ENCODE assay signal across 9 cellular contexts in genomic region chr6:1363729-1364572, GRCh38. TPM values are rescaled to one million over a fixed set of nuclear protein-coding genes. Genes with fewer than 3 reads are reported as not detected.
DNase-seq lines count a peak whose midpoint lies in the region; ATAC-seq, FAIRE-seq and TF ChIP-seq lines count a peak whose summit lies in the region.
"Had no signal": no experiment of that assay in that cellular context is flagged by ENCODE, and none has a peak within 500 bp of the region (broad histone marks: within the 10 kb centered on the region; RNA-seq: fewer than 3 reads in every experiment).

No MANE protein-coding gene starts in this region.

- no peak overlapping the region for H3K4me3 ChIP-seq in LNCaP clone FGC (ENCODE audit: low read depth, low read length)
- H3K4me3 ChIP-seq in H1 (ENCODE audit: extremely low read depth in 1 of 4, insufficient read depth in 2 of 4, low read depth in 3 of 4, low read length in 4 of 4), result no peak overlapping the region

- H3K4me1 ChIP-seq in H1 (replicated peaks in 1 of 4; ENCODE audit: control insufficient read depth in 3 of 4, insufficient read depth in 4 of 4, low read length in 3 of 4), result peaks cover 0 to 6% (median 0%) of the 10 kb centered on the region in 4 experiments; a peak in 1 of 7 replicates

- no peak overlapping the region for H3K18ac ChIP-seq in H1 (ENCODE audit: extremely low read depth, low read length)

- H3K23me2 ChIP-seq in H1 (ENCODE audit: low read depth, low read length), result no peaks in the 10 kb centered on the region

- no peak overlapping the region for H3K9ac ChIP-seq in H1 (replicated peaks in 1 of 4; ENCODE audit: extremely low read depth in 1 of 4, low read depth in 3 of 4, low read length in 3 of 4)

- no peak overlapping the region for H3K4ac ChIP-seq in H1 (replicated peaks; ENCODE audit: insufficient read length, low read depth, low read length)

- no peak overlapping the region for H2AK5ac ChIP-seq in H1 (ENCODE audit: low read depth, low read length)

- TF ChIP-seq POLR2A in H1 (IDR thresholded peaks at IDR 0.05; ENCODE audit: control extremely low read depth in 1 of 2, low read depth in 2 of 2, low read length in 2 of 2), result no peak

- H3K9me3 ChIP-seq in H1 (ENCODE audit: insufficient read depth in 2 of 2, low read depth in 1 of 2, low read length in 1 of 2), result no peaks in the 10 kb centered on the region

- no peak overlapping the region for H3K27ac ChIP-seq in H1 (ENCODE audit: low read depth, low read length)

- no peak overlapping the region for H4K91ac ChIP-seq in H1 (replicated peaks; ENCODE audit: insufficient read length, low read length)

- TF ChIP-seq CTCF in LNCaP clone FGC (IDR thresholded peaks at IDR 0.05; ENCODE audit: control insufficient read depth, extremely low read depth, insufficient read depth) (peak; percentile 52), H1 (IDR thresholded peaks at IDR 0.05; ENCODE audit: control extremely low read depth in 1 of 3, insufficient read depth in 1 of 3, low read depth in 1 of 3, low read length in 3 of 3) (peak; percentile 59 to 72 (median 67))

- no peak overlapping the region for H4K5ac ChIP-seq in H1 (ENCODE audit: insufficient read length, low read depth, low read length)

- DNase-seq in D341Med (ENCODE audit: low spot score), result peak; percentile 77
- DNase-seq in LNCaP clone FGC (ENCODE audit: low read depth), result no peak
- DNase-seq in H1 (ENCODE audit: low read depth in 1 of 2, low spot score in 2 of 2), result no peak
- peak; percentile 26 for DNase-seq in mucosa of gallbladder (ENCODE audit: low spot score)
- DNase-seq in NCI-H1694 treated with DMSO at 0.1 percent for 48 hours (lab: John Stamatoyannopoulos, UW), result no peak
- DNase-seq in HuH-7 (ENCODE audit: low spot score), result no peak

- 0 out of 7 replicates have a peak, but pooled peaks cover 0 to 3% (median 1%) of the 10 kb centered on the region in 4 experiments for H3K27me3 ChIP-seq in H1 (replicated peaks in 1 of 4; ENCODE audit: control insufficient read depth in 3 of 4, extremely low read depth in 1 of 4, insufficient read depth in 3 of 4, low read length in 3 of 4)

- H3K79me1 ChIP-seq in H1 (ENCODE audit: low read depth, low read length), result no peaks in the 10 kb centered on the region

- no peaks in the 10 kb centered on the region for H3K36me3 ChIP-seq in H1 (ENCODE audit: control insufficient read depth in 2 of 4, insufficient read depth in 4 of 4, low read length in 3 of 4)

- CTCF ChIA-PET in H1 (lab: Charles Lee; ENCODE audit: partially characterized antibody), result interaction anchor here (0.6 to 3.2 kb wide), 13 partner anchors 10 to 452 kb away, joined by 3 to 12 read pairs (median 4); no protein-coding TSS in a partner anchor

- no peak for TF ChIP-seq EP300 in H1 (IDR thresholded peaks at IDR 0.05; ENCODE audit: borderline replicate concordance in 1 of 2, low read depth in 2 of 2, low read length in 2 of 2)

- no peak overlapping the region for H3K56ac ChIP-seq in H1 (replicated peaks; ENCODE audit: insufficient read length, low read depth, low read length)

- no peak overlapping the region for H3K4me2 ChIP-seq in H1 (ENCODE audit: insufficient read depth in 1 of 2, low read depth in 2 of 2, low read length in 2 of 2)

- 78% methylated on average over 16 of the region's 16 CpGs; no CpG with 5 or more reads in 1 of the 2 experiments for WGBS in H1 (ENCODE audit: extremely low coverage in 1 of 2, insufficient coverage in 1 of 2, insufficient read length in 1 of 2, insufficient replicate concordance in 2 of 2, low coverage in 1 of 2, low lambda C conversion rate in 2 of 2, missing lambda C conversion rate in 1 of 2), 2 experiments

- no peaks in the 10 kb centered on the region for H3K79me2 ChIP-seq in H1 (ENCODE audit: control insufficient read depth in 1 of 2, insufficient read depth in 2 of 2, low read length in 2 of 2)

- POLR2A ChIA-PET in H1 (lab: Charles Lee; ENCODE audit: partially characterized antibody), result interaction anchor here (1.1 kb wide), 1 partner anchor 14 kb away, joined by 3 read pairs; no protein-coding TSS in a partner anchor

- no peak for ATAC-seq in GM21576 (IDR thresholded peaks at IDR 0.05; ENCODE audit: unreplicated experiment)
- no peak for ATAC-seq in GM21528 (IDR thresholded peaks at IDR 0.05; ENCODE audit: low FRiP score, unreplicated experiment)

- H2BK20ac ChIP-seq in H1 (ENCODE audit: low read length), result no peak overlapping the region

- no peak overlapping the region for H2BK15ac ChIP-seq in H1 (ENCODE audit: low read length)

- H4K8ac ChIP-seq in H1 (ENCODE audit: extremely low read depth, insufficient read depth, low read length), result no peak overlapping the region

- H2BK120ac ChIP-seq in H1 (replicated peaks; ENCODE audit: low read depth, low read length), result no peak overlapping the region

- no peaks in the 10 kb centered on the region for H4K20me1 ChIP-seq in H1 (replicated peaks in 1 of 2; ENCODE audit: control insufficient read depth in 1 of 2, insufficient read depth in 2 of 2, low read length in 2 of 2)

- no peak overlapping the region for H2AFZ ChIP-seq in H1 (ENCODE audit: low read length)

- no peak overlapping the region for H3K14ac ChIP-seq in H1 (ENCODE audit: insufficient read length)

- peak; percentile 62 for FAIRE-seq in H1 (lab: Jason Lieb, UNC)
- FAIRE-seq: GM12892 had no signal

- no peak overlapping the region for H2BK12ac ChIP-seq in H1 (ENCODE audit: low read depth, low read length)

- TF ChIP-seq RAD21 in H1 (IDR thresholded peaks at IDR 0.05 in 1 of 2, conservative IDR thresholded peaks at IDR 0.05 in 1 of 2; ENCODE audit: low read depth in 2 of 2, low read length in 2 of 2), result peak; percentile 72 to 78

- H3K23ac ChIP-seq in H1 (ENCODE audit: insufficient read length), result no peak overlapping the region

- H2BK5ac ChIP-seq in H1 (ENCODE audit: low read depth, low read length), result no peak overlapping the region

TF ChIP-seq in H1, 55 proteins besides CTCF, POLR2A, EP300 and RAD21 (continues in another document):
- TF ChIP-seq CEBPB (IDR thresholded peaks at IDR 0.05; ENCODE audit: low read depth, low read length) (no peak), CHD1 (IDR thresholded peaks at IDR 0.05; ENCODE audit: low read depth, low read length) (no peak), TCF12 (IDR thresholded peaks at IDR 0.05; ENCODE audit: low read depth, low read length) (no peak), HDAC2 (IDR thresholded peaks at IDR 0.05; ENCODE audit: borderline replicate concordance in 1 of 2, low read depth in 2 of 2, low read length in 2 of 2) (no peak), SUZ12 (IDR thresholded peaks at IDR 0.05; ENCODE audit: low read length) (no peak), POLR2AphosphoS5 (IDR thresholded peaks at IDR 0.05; ENCODE audit: low read depth, low read length) (no peak), ZNF274 (IDR thresholded peaks at IDR 0.05; ENCODE audit: borderline replicate concordance, extremely low read depth, low read length) (no peak), EZH2 (IDR thresholded peaks at IDR 0.05; ENCODE audit: low read depth, low read length, severe bottlenecking) (no peak)

RNA-seq across cellular contexts. Expression of gene FOXF2, which starts 25.4 kb away (rescaled TPM):
- not detected in 2 replicates for total RNA-seq in H1 (2021; fragmentation: NEBNext Ultra II Directional; extraction: Animal tissue kit (Norgen Biotek cat#: 25700))
- 0.05 TPM in 2 replicates for polyA plus RNA-seq in H1 (2011; rRNA removed)
- 0.08 TPM for polyA plus RNA-seq in H1 (2011; cell fraction: cytosol; rRNA removed)
- not detected for polyA plus RNA-seq in H1 (2011; cell fraction: nucleus; rRNA removed)
- polyA plus RNA-seq in H1 (2012, experiment 1 of 2), result not detected in 4 replicates
- polyA plus RNA-seq in H1 (2012, experiment 2 of 2), result not detected
- polyA plus RNA-seq in H1 (2013, experiment 1 of 2), result 0.06 TPM
- not detected for polyA plus RNA-seq in H1 (2013, experiment 2 of 2)
- not detected in 2 replicates for polyA minus RNA-seq in H1 (2011; rRNA and poly(A)+ RNA removed)
- 0.81 TPM for polyA minus RNA-seq in H1 (2011; cell fraction: cytosol; rRNA and poly(A)+ RNA removed)
- 0.30 TPM for polyA minus RNA-seq in H1 (2011; cell fraction: nucleus; rRNA and poly(A)+ RNA removed)
- total RNA-seq in mucosa of gallbladder, result 3.6 TPM

RNA-seq across cellular contexts. Expression of gene FOXQ1, which starts 52.1 kb away (rescaled TPM):
- total RNA-seq in H1 (2021; fragmentation: NEBNext Ultra II Directional; extraction: Animal tissue kit (Norgen Biotek cat#: 25700)), result not detected in 2 replicates
- polyA plus RNA-seq in H1 (2011; rRNA removed), result 0.03 TPM in 2 replicates
- 0.05 TPM for polyA plus RNA-seq in H1 (2011; cell fraction: cytosol; rRNA removed)
- not detected for polyA plus RNA-seq in H1 (2011; cell fraction: nucleus; rRNA removed)
- polyA plus RNA-seq in H1 (2012, experiment 1 of 2), result 0.14 TPM in 1 of 4 replicates, not detected in the others
- 0.17 TPM for polyA plus RNA-seq in H1 (2012, experiment 2 of 2)
- polyA plus RNA-seq in H1 (2013, experiment 1 of 2), result 0.06 TPM
- 0.06 TPM for polyA plus RNA-seq in H1 (2013, experiment 2 of 2)
- polyA minus RNA-seq in H1 (2011; rRNA and poly(A)+ RNA removed), result not detected in 2 replicates
- polyA minus RNA-seq in H1 (2011; cell fraction: cytosol; rRNA and poly(A)+ RNA removed), result not detected
- 0.30 TPM for polyA minus RNA-seq in H1 (2011; cell fraction: nucleus; rRNA and poly(A)+ RNA removed)
- total RNA-seq in mucosa of gallbladder, result 11.5 TPM

Comparison
In these comparisons a context has a peak if more than half of its experiments do, and no peak if none do; other contexts are left out.
1. DNase-seq: peak in D341Med (single experiment) and mucosa of gallbladder (single experiment); none in LNCaP clone FGC (single experiment), H1 (0 of 2), NCI-H1694 treated with DMSO at 0.1 percent for 48 hours (single experiment) and HuH-7 (single experiment).
2. RNA of gene FOXQ1, which starts 52.1 kb away (total RNA-seq): 11.5 TPM in mucosa of gallbladder (single experiment); not detected in H1; every median in the first group is over 10 times any median in the second.